ENCODE assay signal across 1 cellular context in genomic region chr22:23825246-23825905, GRCh38.
TF ChIP-seq lines count a peak whose summit lies in the region.

No MANE protein-coding gene starts in this region.

TF ChIP-seq in H1, 55 proteins besides CTCF, POLR2A, EP300 and RAD21:
- TF ChIP-seq CTBP2 (IDR thresholded peaks at IDR 0.05; ENCODE audit: borderline replicate concordance, insufficient read depth, insufficient read length, low read length) = no peak
- TF ChIP-seq TBP (IDR thresholded peaks at IDR 0.05; ENCODE audit: low read depth, low read length) = no peak
- TF ChIP-seq RFX5 (IDR thresholded peaks at IDR 0.05; ENCODE audit: borderline replicate concordance, low read depth, low read length) = no peak
- no peak for TF ChIP-seq POU5F1 (IDR thresholded peaks at IDR 0.05; ENCODE audit: low read depth, low read length)
- TF ChIP-seq FOSL1 (IDR thresholded peaks at IDR 0.05; ENCODE audit: insufficient read depth, low read depth, low read length) = no peak
- TF ChIP-seq CBX5 (IDR thresholded peaks at IDR 0.05; ENCODE audit: low read depth, low read length) = no peak
- no peak for TF ChIP-seq TCF12 (IDR thresholded peaks at IDR 0.05; ENCODE audit: low read depth, low read length)
- no peak for TF ChIP-seq GABPA (IDR thresholded peaks at IDR 0.05; ENCODE audit: borderline replicate concordance, insufficient read depth, low read length)
- TF ChIP-seq ASH2L (IDR thresholded peaks at IDR 0.05; ENCODE audit: low read length) = no peak
- TF ChIP-seq SP2 (IDR thresholded peaks at IDR 0.05; ENCODE audit: low read length) = no peak
- TF ChIP-seq CEBPB (IDR thresholded peaks at IDR 0.05; ENCODE audit: low read depth, low read length) = no peak
- no peak for TF ChIP-seq SP1 (IDR thresholded peaks at IDR 0.05; ENCODE audit: low read depth, low read length)
- no peak for TF ChIP-seq ZNF274 (IDR thresholded peaks at IDR 0.05; ENCODE audit: borderline replicate concordance, extremely low read depth, low read length)
